Comparison of ENCODE assay signal across 15 cellular contexts in genomic region chr18:13547347-13547746, GRCh38.
"Had no signal": no experiment of that assay in that cellular context is flagged by ENCODE, and none has a peak within 500 bp of the region (broad histone marks: within the 10 kb centered on the region; RNA-seq: fewer than 3 reads in every experiment).

No MANE protein-coding gene starts in this region.

- ATAC-seq: activated CD4-positive, CD25-positive, alpha-beta regulatory T cell treated with anti-CD3 and anti-CD28 coated beads, Interleukin-2, amount 50 U/mL, for 24 hours; left lung; stimulated activated naive B cell treated with anti-CD40 and anti-IgM and Interleukin-4, amounts not matched to agents 10 μg/mL and 1 μg/mL and 100 μg/mL, for 72 hours; upper lobe of right lung had no signal

- DNase-seq: activated CD4-positive, alpha-beta T cell treated with anti-CD3 and anti-CD28 coated beads, Interleukin-2, amount 50 U/mL, for 1 hour; activated naive CD4-positive, alpha-beta T cell treated with anti-CD3 and anti-CD28 coated beads, Interleukin-2, amount 10 ng/mL, durations not matched to agents 7 days and 5 days; activated T-cell treated with anti-CD3 and anti-CD28 coated beads, Interleukin-2, amount 50 U/mL, for 1 hour; dorsolateral prefrontal cortex; left lung; mammary epithelial cell; naive B cell; retina; stimulated activated CD4-positive, alpha-beta T cell treated with anti-CD3 and anti-CD28 coated beads, Interleukin-4, amount 100 ng/mL, for 1 hour; stimulated activated naive B cell treated with anti-CD40 and anti-IgM and Interleukin-4, amounts not matched to agents 10 μg/mL and 1 μg/mL and 100 μg/mL, for 72 hours; T-helper 9 cell; upper lobe of right lung had no signal

- H3K4me3 ChIP-seq: ascending aorta, dorsolateral prefrontal cortex, left lung, upper lobe of right lung had no signal

- H3K9me3 ChIP-seq: ascending aorta, left lung, neutrophil, upper lobe of right lung had no signal

- H3K27me3 ChIP-seq: ascending aorta, dorsolateral prefrontal cortex, left lung, upper lobe of right lung had no signal

- H3K27ac ChIP-seq: ascending aorta, left lung, neutrophil, upper lobe of right lung had no signal

- H3K36me3 ChIP-seq: ascending aorta, left lung, neutrophil, upper lobe of right lung had no signal
